In the genomic region with DNA sequence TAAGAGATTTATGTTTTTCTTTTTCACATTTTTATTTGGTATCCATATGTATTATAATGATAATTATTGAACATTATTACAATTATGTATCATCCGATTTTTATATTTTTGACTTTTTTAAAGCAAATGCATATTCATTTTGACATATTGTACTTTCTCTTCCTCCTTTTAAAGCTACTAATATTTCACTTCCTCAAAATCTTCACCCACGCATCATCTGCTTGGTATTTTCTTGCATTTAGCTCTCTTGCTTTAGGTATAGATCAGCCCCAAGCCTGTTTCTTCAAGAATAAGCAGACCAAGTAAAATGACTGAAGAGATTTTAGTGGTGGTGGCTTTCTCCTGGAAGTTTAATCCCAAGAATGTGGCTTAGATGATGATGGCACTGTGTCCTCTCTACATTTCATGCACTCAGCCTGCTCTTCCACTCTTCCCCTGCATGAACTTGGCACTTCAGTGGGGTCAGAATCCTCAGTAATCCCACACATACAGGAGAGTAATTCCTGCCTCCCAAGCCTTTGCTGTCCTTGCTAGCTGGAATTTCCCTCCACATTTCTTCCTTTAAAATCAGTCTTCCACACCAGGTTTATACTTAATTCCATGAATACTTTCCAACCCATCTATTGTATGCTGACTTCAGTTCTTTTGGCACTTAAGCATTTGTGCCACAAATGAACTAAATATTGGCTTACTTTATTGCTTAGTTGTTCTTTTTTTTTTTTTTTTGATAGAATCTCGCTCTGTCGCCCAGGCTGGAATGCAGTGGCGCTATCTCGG, we compare ENCODE assay signal across 8 cellular contexts. TPM values are rescaled to one million over a fixed set of nuclear protein-coding genes. Genes with fewer than 3 reads are reported as not detected.
DNase-seq lines count a peak whose midpoint lies in the region; ATAC-seq and TF ChIP-seq lines count a peak whose summit lies in the region.

No MANE protein-coding gene starts in this region.

- H4K20me1 ChIP-seq in OCI-LY3 (ENCODE audit: insufficient read depth, low read length), result no peaks in the 10 kb centered on the region
- H4K20me1 ChIP-seq in smooth muscle cell (ENCODE audit: low read depth), result no peaks in the 10 kb centered on the region

- H3K4me1 ChIP-seq in OCI-LY3 (ENCODE audit: low read length) (peaks cover 89% of the 10 kb centered on the region), smooth muscle cell (ENCODE audit: low read depth) (no peaks in the 10 kb centered on the region), heart right ventricle (peaks cover 0 to 61% (median 16%) of the 10 kb centered on the region in 9 donors)

- intact Hi-C loops in heart right ventricle (cut with DNase I), result loop anchor here in 2 of 10 donors (10.0 kb wide), 1 partner anchor 46 kb away; no protein-coding TSS in a partner anchor

- H3K4me3 Mint-ChIP-seq in activated T-cell treated with anti-CD3 and anti-CD28 coated beads, Interleukin-2, amount 50 U/mL, for 4 hours, result no peak overlapping the region

- H3K27me3 Mint-ChIP-seq in activated T-cell treated with anti-CD3 and anti-CD28 coated beads, Interleukin-2, amount 50 U/mL, for 4 hours (ENCODE audit: low read depth), result no peaks in the 10 kb centered on the region

- no peaks in the 10 kb centered on the region for H3K9me3 Mint-ChIP-seq in activated T-cell treated with anti-CD3 and anti-CD28 coated beads, Interleukin-2, amount 50 U/mL, for 4 hours

- H3K9ac ChIP-seq in OCI-LY3 (ENCODE audit: low read length), result peak overlapping the region; percentile 74
- no peak overlapping the region for H3K9ac ChIP-seq in smooth muscle cell (ENCODE audit: low read depth)

- peaks cover 24% of the 10 kb centered on the region for H3K36me3 Mint-ChIP-seq in activated T-cell treated with anti-CD3 and anti-CD28 coated beads, Interleukin-2, amount 50 U/mL, for 4 hours (ENCODE audit: insufficient read depth)

- H3K4me2 ChIP-seq in OCI-LY3 (ENCODE audit: low read length), result peak overlapping the region; percentile 78
- H3K4me2 ChIP-seq in smooth muscle cell, result peak overlapping the region; percentile 15

- no peak for TF ChIP-seq CTCF in OCI-LY3 (IDR thresholded peaks at IDR 0.05; ENCODE audit: low read depth, low read length)
- TF ChIP-seq CTCF in smooth muscle cell (IDR thresholded peaks at IDR 0.05; ENCODE audit: borderline replicate concordance, insufficient read depth, poor library complexity, severe bottlenecking), result no peak
- TF ChIP-seq CTCF in heart right ventricle (IDR thresholded peaks at IDR 0.05), result no peak

- H3K27me3 ChIP-seq in OCI-LY3 (ENCODE audit: low read depth, low read length), result no peaks in the 10 kb centered on the region
- no peaks in the 10 kb centered on the region for H3K27me3 ChIP-seq in smooth muscle cell (ENCODE audit: low read depth)
- no peaks in the 10 kb centered on the region for H3K27me3 ChIP-seq in heart right ventricle

- H2AFZ ChIP-seq in OCI-LY3 (ENCODE audit: low read depth, low read length), result no peak overlapping the region
- no peak overlapping the region for H2AFZ ChIP-seq in smooth muscle cell (ENCODE audit: low read depth)

- H3K27ac ChIP-seq in OCI-LY3 (ENCODE audit: low read length) (peak overlapping the region; percentile 97), smooth muscle cell (ENCODE audit: low read depth) (peak overlapping the region; percentile 8), heart right ventricle (peak overlapping the region in 1 of 10 donors; percentile 49)

- WGBS in smooth muscle cell (ENCODE audit: low lambda C conversion rate), result 75% methylated on average over 6 of the region's 6 CpGs
- WGBS in heart right ventricle, 2 donors, result 92 to 96% methylated on average over 6 of the region's 6 CpGs

- no peaks in the 10 kb centered on the region for H3K9me3 ChIP-seq in OCI-LY3 (ENCODE audit: insufficient read depth, low read length)
- no peaks in the 10 kb centered on the region for H3K9me3 ChIP-seq in smooth muscle cell (replicated peaks; ENCODE audit: low read depth)
- no peaks in the 10 kb centered on the region for H3K9me3 ChIP-seq in heart right ventricle

- DNase-seq in smooth muscle cell (lab: John Stamatoyannopoulos, UW; ENCODE audit: unreplicated experiment), result no peak
- DNase-seq in NCI-H82 (lab: John Stamatoyannopoulos, UW), result no peak
- DNase-seq in left lobe of liver (ENCODE audit: low spot score), result no peak
- no peak for DNase-seq in activated T-cell treated with anti-CD3 and anti-CD28 coated beads, Interleukin-2, amount 50 U/mL, for 4 hours
- no peak for DNase-seq in heart right ventricle

- ATAC-seq in GM19035 (IDR thresholded peaks at IDR 0.05; ENCODE audit: unreplicated experiment), result peak; percentile 92
- peak; percentile 79 for ATAC-seq in HG02943 (IDR thresholded peaks at IDR 0.05; ENCODE audit: low read depth, unreplicated experiment)
- no peak for ATAC-seq in left lobe of liver
- no peak for ATAC-seq in activated T-cell treated with anti-CD3 and anti-CD28 coated beads, Interleukin-2, amount 50 U/mL, for 4 hours
- no peak for ATAC-seq in heart right ventricle

- H3F3A ChIP-seq in smooth muscle cell (ENCODE audit: low read depth), result no peaks in the 10 kb centered on the region

- H3K79me2 ChIP-seq in OCI-LY3 (ENCODE audit: low read length), result peaks cover 84% of the 10 kb centered on the region
- peaks cover 42% of the 10 kb centered on the region for H3K79me2 ChIP-seq in smooth muscle cell (ENCODE audit: low read depth)

- peaks cover 62% of the 10 kb centered on the region for H3K4me1 Mint-ChIP-seq in activated T-cell treated with anti-CD3 and anti-CD28 coated beads, Interleukin-2, amount 50 U/mL, for 4 hours (ENCODE audit: low read depth)

- peaks cover 10% of the 10 kb centered on the region for H3K36me3 ChIP-seq in OCI-LY3 (replicated peaks; ENCODE audit: low read depth, low read length)
- no peaks in the 10 kb centered on the region for H3K36me3 ChIP-seq in smooth muscle cell (ENCODE audit: low read depth)
- H3K36me3 ChIP-seq in heart right ventricle, result peaks cover 0 to 15% (median 0%) of the 10 kb centered on the region in 9 donors

- H3K4me3 ChIP-seq in OCI-LY3 (ENCODE audit: low read length) (peak overlapping the region; percentile 44), smooth muscle cell (no peak overlapping the region), heart right ventricle (no peak overlapping the region)

RNA-seq across cellular contexts. Expression of a gene that starts 8.2 kb away (rescaled TPM):
- 44.0 and 57.8 TPM in 2 replicates for total RNA-seq in smooth muscle cell
- polyA plus RNA-seq in smooth muscle cell, result 35.7 and 38.1 TPM in 2 replicates
- 12.4 TPM for total RNA-seq in left lobe of liver
- total RNA-seq in activated T-cell treated with anti-CD3 and anti-CD28 coated beads, Interleukin-2, amount 50 U/mL, for 4 hours, result 10 to 100 TPM; 47.8 to 58.8 (median 57.8) TPM
- 10 to 100 TPM in 7 of 10 donors, 1 to 10 TPM in 3; 6.2 to 21.3 (median 11.1) TPM for total RNA-seq in heart right ventricle
- 10 to 100 TPM in 1 of 2 donors, 1 to 10 TPM in 1; 4.2 to 10.2 TPM for polyA plus RNA-seq in heart right ventricle

RNA-seq across cellular contexts. Expression of a gene that starts 49.5 kb away (rescaled TPM):
- total RNA-seq in smooth muscle cell, result 17.2 and 21.2 TPM in 2 replicates
- 23.6 and 35.2 TPM in 2 replicates for polyA plus RNA-seq in smooth muscle cell
- total RNA-seq in left lobe of liver, result 2.3 TPM
- under 1 TPM in 1 of 3 donors, not detected in 2; 0.10 TPM for total RNA-seq in activated T-cell treated with anti-CD3 and anti-CD28 coated beads, Interleukin-2, amount 50 U/mL, for 4 hours
- total RNA-seq in heart right ventricle, result 10 to 100 TPM; 12.4 to 75.1 (median 36.2) TPM
- 10 to 100 TPM; 14.1 to 28.6 TPM for polyA plus RNA-seq in heart right ventricle

Comparison
In these comparisons a context has a peak if more than half of its experiments do, and no peak if none do; other contexts are left out.
1. ATAC-seq: peak in GM19035 (single experiment) and HG02943 (single experiment); none in left lobe of liver (single experiment), activated T-cell treated with anti-CD3 and anti-CD28 coated beads, Interleukin-2, amount 50 U/mL, for 4 hours (0 of 2) and heart right ventricle (0 of 8).